ENCODE assay signal across 15 cellular contexts in the genomic region with DNA sequence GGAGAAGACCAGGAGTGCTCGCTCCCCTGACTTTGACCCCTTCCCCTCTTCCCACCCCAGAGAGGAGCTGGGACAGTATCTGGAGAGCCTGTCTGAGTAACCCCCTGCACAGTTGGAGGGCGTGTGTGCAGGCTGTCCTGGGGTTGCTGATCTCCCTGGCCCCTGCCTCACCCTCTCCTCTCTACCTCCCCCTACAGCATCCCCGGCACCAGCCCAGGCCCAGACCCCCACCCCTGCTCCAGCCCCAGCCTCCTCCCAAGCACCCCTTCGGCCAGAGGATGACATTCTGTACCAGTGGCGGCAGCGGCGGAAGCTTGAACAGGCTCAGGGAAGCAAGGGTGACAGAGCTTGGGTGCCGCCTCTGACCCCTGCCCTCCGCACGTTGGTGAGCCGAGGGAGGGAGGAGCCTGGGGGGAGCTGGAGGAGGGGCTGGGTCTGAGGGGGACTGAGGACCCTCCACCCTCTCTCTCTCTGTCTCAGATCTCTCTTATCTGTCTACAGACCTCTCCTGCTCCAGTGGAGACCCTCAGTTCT. TPM values are rescaled to one million over a fixed set of nuclear protein-coding genes. Genes with fewer than 3 reads are reported as not detected.
A peak's percentile ranks its signal among the peaks of the same experiment; 100 is the strongest.
DNase-seq lines count a peak whose midpoint lies in the region; ATAC-seq, FAIRE-seq and TF ChIP-seq lines count a peak whose summit lies in the region.
"Had no signal": no experiment of that assay in that cellular context is flagged by ENCODE, and none has a peak within 500 bp of the region (broad histone marks: within the 10 kb centered on the region; RNA-seq: fewer than 3 reads in every experiment).

No MANE protein-coding gene starts in this region.

- H3K27ac Mint-ChIP-seq in stimulated activated naive CD8-positive, alpha-beta T cell treated with anti-CD3 and anti-CD28 coated beads, Interleukin-15, amount 100 ng/mL, for 72 hours, result peak overlapping the region in 1 of 2 donors; percentile 19
- H3K27ac Mint-ChIP-seq in activated naive CD8-positive, alpha-beta T cell treated with anti-CD3 and anti-CD28 coated beads, Interleukin-2, amount 50 U/mL, for 24 hours, result no peak overlapping the region
- H3K27ac Mint-ChIP-seq in GM23338 (no peak overlapping the region), CD14-positive monocyte (no peak overlapping the region)

- no peaks in the 10 kb centered on the region for H3K79me2 ChIP-seq in HepG2 (ENCODE audit: insufficient read depth, low read length)
- H3K79me2 ChIP-seq in GM23338 (replicated peaks; ENCODE audit: insufficient read depth), result no peaks in the 10 kb centered on the region

- TF ChIP-seq EP300 in HepG2 (IDR thresholded peaks at IDR 0.05; ENCODE audit: low read depth in 2 of 2, low read length in 2 of 2) (no peak), HepG2 (CRISPR knock-in tag; IDR thresholded peaks at IDR 0.05; ENCODE audit: borderline replicate concordance) (no peak)

- TF ChIP-seq CTCF in HepG2 (CRISPR knock-in tag; IDR thresholded peaks at IDR 0.05) (no peak), upper lobe of right lung (IDR thresholded peaks at IDR 0.05) (no peak), GM23338 (conservative IDR thresholded peaks at IDR 0.05; ENCODE audit: low read depth in 2 of 2) (no peak), CD14-positive monocyte (IDR thresholded peaks at IDR 0.05) (no peak)

- H3K36me3 Mint-ChIP-seq in activated naive CD8-positive, alpha-beta T cell treated with anti-CD3 and anti-CD28 coated beads, Interleukin-2, amount 50 U/mL, for 24 hours (ENCODE audit: low read depth), result peaks cover 16% of the 10 kb centered on the region
- H3K36me3 Mint-ChIP-seq in GM23338 (ENCODE audit: low read depth) (peaks cover 25% of the 10 kb centered on the region), CD14-positive monocyte (peaks cover 30 to 60% of the 10 kb centered on the region in 2 donors)

- H3K4me1 Mint-ChIP-seq in stimulated activated naive CD8-positive, alpha-beta T cell treated with anti-CD3 and anti-CD28 coated beads, Interleukin-15, amount 100 ng/mL, for 72 hours, result peaks cover 7% of the 10 kb centered on the region
- H3K4me1 Mint-ChIP-seq in activated naive CD8-positive, alpha-beta T cell treated with anti-CD3 and anti-CD28 coated beads, Interleukin-2, amount 50 U/mL, for 24 hours, result no peaks in the 10 kb centered on the region
- H3K4me1 Mint-ChIP-seq in GM23338 (peaks cover 10% of the 10 kb centered on the region), CD14-positive monocyte (no peaks in the 10 kb centered on the region)

- peak; percentile 55 for ATAC-seq in stimulated activated naive CD8-positive, alpha-beta T cell treated with anti-CD3 and anti-CD28 coated beads, Interleukin-15, amount 100 ng/mL, for 72 hours
- ATAC-seq in stimulated activated naive CD8-positive, alpha-beta T cell treated with anti-CD3 and anti-CD28 coated beads, Interleukin-15, Interleukin-2, amounts not matched to agents 100 U/mL and 50 U/mL, for 24 hours, result no peak
- peak; percentile 15 for ATAC-seq in activated naive CD8-positive, alpha-beta T cell treated with anti-CD3 and anti-CD28 coated beads, Interleukin-2, amount 50 U/mL, for 24 hours
- peak; percentile 8; the same call in 2 of the 3 replicates for ATAC-seq in HepG2
- ATAC-seq in upper lobe of right lung, result peak; percentile 5
- no peak for ATAC-seq in GM23338

- H3K27me3 Mint-ChIP-seq in stimulated activated naive CD8-positive, alpha-beta T cell treated with anti-CD3 and anti-CD28 coated beads, Interleukin-15, amount 100 ng/mL, for 72 hours, result no peaks in the 10 kb centered on the region
- H3K27me3 Mint-ChIP-seq in activated naive CD8-positive, alpha-beta T cell treated with anti-CD3 and anti-CD28 coated beads, Interleukin-2, amount 50 U/mL, for 24 hours, result no peaks in the 10 kb centered on the region
- peaks cover 6% of the 10 kb centered on the region for H3K27me3 Mint-ChIP-seq in GM23338 (ENCODE audit: insufficient read depth, low read depth, poor library complexity)
- no peaks in the 10 kb centered on the region for H3K27me3 Mint-ChIP-seq in CD14-positive monocyte (ENCODE audit: low read depth in 3 of 3)

- no peak overlapping the region for H3K4me3 Mint-ChIP-seq in stimulated activated naive CD8-positive, alpha-beta T cell treated with anti-CD3 and anti-CD28 coated beads, Interleukin-15, amount 100 ng/mL, for 72 hours
- H3K4me3 Mint-ChIP-seq in activated naive CD8-positive, alpha-beta T cell treated with anti-CD3 and anti-CD28 coated beads, Interleukin-2, amount 50 U/mL, for 24 hours, result no peak overlapping the region
- no peak overlapping the region; the same call in 2 of the 3 replicates for H3K4me3 Mint-ChIP-seq in GM23338
- H3K4me3 Mint-ChIP-seq in CD14-positive monocyte, result no peak overlapping the region

- CTCF ChIA-PET in HepG2 (lab: Yijun Ruan, JAX; ENCODE audit: low intra/inter-chr PET ratio, low total read pairs), result no interaction called here

- H3K4me2 ChIP-seq in HepG2 (ENCODE audit: low read depth, low read length) (no peak overlapping the region), GM23338 (no peak overlapping the region)

- H3K4me1 ChIP-seq in HepG2 (ENCODE audit: insufficient read depth, low read length), result peaks cover 20% of the 10 kb centered on the region; the same call in 1 of the 2 replicates
- H3K4me1 ChIP-seq in upper lobe of right lung, result no peaks in the 10 kb centered on the region
- peaks cover 8% of the 10 kb centered on the region; the same call in 1 of the 2 replicates for H3K4me1 ChIP-seq in GM23338 (ENCODE audit: insufficient read depth)
- H3K4me1 ChIP-seq: SJCRH30 had no signal

- intact Hi-C loops in HepG2 (cut with micrococcal nuclease; ENCODE audit: unreplicated experiment) (no loop called here), upper lobe of right lung (cut with DNase I) (no loop called here), CD14-positive monocyte (cut with micrococcal nuclease) (no loop called here)

- H3K9me3 ChIP-seq in HepG2 (ENCODE audit: low read length), result no peaks in the 10 kb centered on the region
- H3K9me3 ChIP-seq in upper lobe of right lung, result no peaks in the 10 kb centered on the region
- H3K9me3 ChIP-seq: SJCRH30 had no signal

- H3K4me3 ChIP-seq in HepG2 (replicated peaks in 1 of 3; ENCODE audit: insufficient read depth in 1 of 3, low read depth in 2 of 3, low read length in 3 of 3), result no peak overlapping the region
- no peak overlapping the region for H3K4me3 ChIP-seq in upper lobe of right lung
- H3K4me3 ChIP-seq in GM23338, result no peak overlapping the region
- H3K4me3 ChIP-seq: SJCRH30 had no signal

- no peak for TF ChIP-seq POLR2A in HepG2 (IDR thresholded peaks at IDR 0.05; ENCODE audit: insufficient read depth in 1 of 2, low read depth in 2 of 2, low read length in 2 of 2)

- no peak for DNase-seq in stimulated activated naive CD8-positive, alpha-beta T cell treated with anti-CD3 and anti-CD28 coated beads, Interleukin-15, amount 100 ng/mL, for 72 hours
- no peak for DNase-seq in stimulated activated naive CD8-positive, alpha-beta T cell treated with anti-CD3 and anti-CD28 coated beads, Interleukin-15, Interleukin-2, amounts not matched to agents 100 U/mL and 50 U/mL, for 24 hours
- no peak for DNase-seq in activated naive CD8-positive, alpha-beta T cell treated with anti-CD3 and anti-CD28 coated beads, Interleukin-2, amount 50 U/mL, for 24 hours
- DNase-seq in HepG2 (ENCODE audit: low spot score) (no peak), upper lobe of right lung (peak; percentile 61), GM23338 (ENCODE audit: low spot score) (no peak), HCEC 1CT (no peak), CD14-positive monocyte (ENCODE audit: low spot score) (no peak)
- DNase-seq: EL, GOT3, Karpas-422, MM.1S, NCI-H2029 treated with DMSO at 0.1 percent for 48 hours, NCI-H510A, SJCRH30 had no signal

- 0 out of 2 replicates have a peak, but pooled peaks cover 4% of the 10 kb centered on the region for H3F3A ChIP-seq in GM23338 (replicated peaks; ENCODE audit: low read depth)

- H3K27me3 ChIP-seq in HepG2 (ENCODE audit: control insufficient read depth in 1 of 2, insufficient read depth in 2 of 2, low read length in 2 of 2) (no peaks in the 10 kb centered on the region), upper lobe of right lung (no peaks in the 10 kb centered on the region), GM23338 (ENCODE audit: insufficient read depth) (no peaks in the 10 kb centered on the region)
- H3K27me3 ChIP-seq: SJCRH30 had no signal

- no peak for FAIRE-seq in HepG2 (lab: Jason Lieb, UNC)

- in situ Hi-C loops in HepG2 (cut with HindIII; ENCODE audit: extremely low pct_ligation_motif_present, low pct_unique_long_range_greater_than_20kb), result no loop called here

- H3K9me3 Mint-ChIP-seq in stimulated activated naive CD8-positive, alpha-beta T cell treated with anti-CD3 and anti-CD28 coated beads, Interleukin-15, amount 100 ng/mL, for 72 hours, result no peaks in the 10 kb centered on the region
- no peaks in the 10 kb centered on the region for H3K9me3 Mint-ChIP-seq in activated naive CD8-positive, alpha-beta T cell treated with anti-CD3 and anti-CD28 coated beads, Interleukin-2, amount 50 U/mL, for 24 hours
- H3K9me3 Mint-ChIP-seq in GM23338, result no peaks in the 10 kb centered on the region
- H3K9me3 Mint-ChIP-seq in CD14-positive monocyte, result peaks cover 0 to 2% (median 0%) of the 10 kb centered on the region in 7 donors

- BruUV-seq in HepG2 (replicated peaks; lab: Mats Ljungman, UMichigan), result no TSS peak

- no peak overlapping the region for H2AFZ ChIP-seq in HepG2 (ENCODE audit: low read length)
- no peak overlapping the region for H2AFZ ChIP-seq in GM23338

- no peaks in the 10 kb centered on the region for H3K9me2 ChIP-seq in GM23338 (ENCODE audit: insufficient read depth)

- H3K36me3 ChIP-seq in HepG2 (replicated peaks in 1 of 2; ENCODE audit: control insufficient read depth in 1 of 2, insufficient read depth in 2 of 2, low read length in 2 of 2) (peaks cover 4 to 15% of the 10 kb centered on the region in 2 experiments; a peak in 4 of 5 replicates), upper lobe of right lung (peaks cover 34% of the 10 kb centered on the region), GM23338 (ENCODE audit: insufficient read depth) (no peaks in the 10 kb centered on the region)

- TF ChIP-seq RAD21 in HepG2 (CRISPR knock-in tag; IDR thresholded peaks at IDR 0.05), result no peak

- H4K20me1 ChIP-seq in HepG2 (ENCODE audit: insufficient read depth, low read length) (no peaks in the 10 kb centered on the region), GM23338 (replicated peaks; ENCODE audit: insufficient read depth) (no peaks in the 10 kb centered on the region; the same call in none of the 2 replicates)

- WGBS in HepG2 (ENCODE audit: low lambda C conversion rate), result 88% methylated on average over 10 of the region's 11 CpGs

- H3K9ac ChIP-seq in HepG2 (ENCODE audit: insufficient read depth, low read depth, low read length), result no peak overlapping the region

- POLR2A ChIA-PET in HepG2 (lab: Yijun Ruan, JAX), result interaction anchor here (1.1 kb wide), 1 partner anchor 9 kb away, joined by 3 read pairs; no protein-coding TSS in a partner anchor

- H3K27ac ChIP-seq in HepG2 (ENCODE audit: extremely low read length, insufficient read depth, low read length), result no peak overlapping the region
- H3K27ac ChIP-seq in upper lobe of right lung, result no peak overlapping the region
- no peak overlapping the region for H3K27ac ChIP-seq in GM23338 (ENCODE audit: low read depth)
- H3K27ac ChIP-seq: SJCRH30 had no signal

RNA-seq across cellular contexts. Expression of a gene that starts 8.7 kb away (rescaled TPM):
- 4.5 and 5.7 TPM in 2 replicates for total RNA-seq in HepG2 (2016; rRNA removed; fragmentation: Illumina TruSeq; extraction: Trizol)
- total RNA-seq in HepG2 (2016; cell fraction: cytosol; rRNA removed; fragmentation: Illumina TruSeq; extraction: Trizol; ENCODE audit: low read depth), result 8.4 and 9.4 TPM in 2 replicates
- total RNA-seq in HepG2 (2016; cell fraction: insoluble cytoplasmic fraction; rRNA removed; fragmentation: Illumina TruSeq; extraction: Trizol), result 2.8 and 4.2 TPM in 2 replicates
- total RNA-seq in HepG2 (2016; cell fraction: membrane; rRNA removed; fragmentation: Illumina TruSeq; extraction: Trizol), result 5.5 and 6.0 TPM in 2 replicates
- total RNA-seq in HepG2 (2016; cell fraction: nucleus; rRNA removed; fragmentation: Illumina TruSeq; extraction: Trizol), result 6.6 and 8.4 TPM in 2 replicates
- 5.1 and 6.2 TPM in 2 replicates for polyA plus RNA-seq in HepG2 (2011; rRNA removed)
- 2.4 and 2.9 TPM in 2 replicates for polyA plus RNA-seq in HepG2 (2011; cell fraction: cytosol; rRNA removed)
- 18.4 and 27.0 TPM in 2 replicates for polyA plus RNA-seq in HepG2 (2011; cell fraction: nucleus; rRNA removed)
- 2.9 and 5.0 TPM in 2 replicates for polyA plus RNA-seq in HepG2 (2012)
- polyA plus RNA-seq in HepG2 (2016; cell fraction: cytosol; fragmentation: Illumina TruSeq; extraction: Trizol; ENCODE audit: low read depth), result 0.45 and 0.49 TPM in 2 replicates
- polyA plus RNA-seq in HepG2 (2016; cell fraction: insoluble cytoplasmic fraction; fragmentation: Illumina TruSeq; extraction: Trizol; ENCODE audit: low read depth), result 4.1 and 6.3 TPM in 2 replicates
- 1.7 and 2.6 TPM in 2 replicates for polyA plus RNA-seq in HepG2 (2016; cell fraction: membrane; fragmentation: Illumina TruSeq; extraction: Trizol; ENCODE audit: low read depth)
- 17.5 and 26.7 TPM in 2 replicates for polyA plus RNA-seq in HepG2 (2016; cell fraction: nucleus; fragmentation: Illumina TruSeq; extraction: Trizol; ENCODE audit: insufficient read depth, low read depth)
- 15.2 and 33.7 TPM in 2 replicates for polyA minus RNA-seq in HepG2 (2011; rRNA and poly(A)+ RNA removed; ENCODE audit: low replicate concordance)
- polyA minus RNA-seq in HepG2 (2011; cell fraction: cytosol; rRNA and poly(A)+ RNA removed), result 4.2 and 8.4 TPM in 2 replicates
- polyA minus RNA-seq in HepG2 (2011; cell fraction: nucleus; rRNA and poly(A)+ RNA removed), result 6.1 and 9.4 TPM in 2 replicates
- total RNA-seq in upper lobe of right lung, result 18.2 TPM
- 14.7 and 28.0 TPM in 2 replicates for total RNA-seq in GM23338 (2014; rRNA removed; shearing (Covaris generic))
- polyA plus RNA-seq in GM23338 (2016; fragmentation: Nextera tagmentation; extraction: Ambion mirVana), result 21.8 and 24.1 TPM in 2 replicates
- 1 to 10 TPM; 1.8 to 2.9 TPM for polyA plus RNA-seq in CD14-positive monocyte

RNA-seq across cellular contexts. Expression of a gene that starts 8.7 kb away (rescaled TPM):
- total RNA-seq in HepG2 (2016; rRNA removed; fragmentation: Illumina TruSeq; extraction: Trizol) (0.83 and 1.3 TPM in 2 replicates), upper lobe of right lung (6.8 TPM)
- total RNA-seq in HepG2 (2016; cell fraction: cytosol; rRNA removed; fragmentation: Illumina TruSeq; extraction: Trizol; ENCODE audit: low read depth), result 0.10 and 0.26 TPM in 2 replicates
- total RNA-seq in HepG2 (2016; cell fraction: insoluble cytoplasmic fraction; rRNA removed; fragmentation: Illumina TruSeq; extraction: Trizol), result 0.42 and 1.9 TPM in 2 replicates
- total RNA-seq in HepG2 (2016; cell fraction: membrane; rRNA removed; fragmentation: Illumina TruSeq; extraction: Trizol), result 0.93 and 1.1 TPM in 2 replicates
- total RNA-seq in HepG2 (2016; cell fraction: nucleus; rRNA removed; fragmentation: Illumina TruSeq; extraction: Trizol), result 6.3 and 7.2 TPM in 2 replicates
- polyA plus RNA-seq in HepG2 (2011; rRNA removed) (2.7 and 4.1 TPM in 2 replicates), GM23338 (2016; fragmentation: Nextera tagmentation; extraction: Ambion mirVana) (10.3 and 11.6 TPM in 2 replicates), CD14-positive monocyte (not detected)
- 0.65 and 1.0 TPM in 2 replicates for polyA plus RNA-seq in HepG2 (2011; cell fraction: cytosol; rRNA removed)
- 63.2 and 100 TPM in 2 replicates for polyA plus RNA-seq in HepG2 (2011; cell fraction: nucleus; rRNA removed)
- 4.6 and 10.5 TPM in 2 replicates for polyA plus RNA-seq in HepG2 (2012)
- polyA plus RNA-seq in HepG2 (2016; cell fraction: cytosol; fragmentation: Illumina TruSeq; extraction: Trizol; ENCODE audit: low read depth), result 0.27 and 0.71 TPM in 2 replicates
- polyA plus RNA-seq in HepG2 (2016; cell fraction: insoluble cytoplasmic fraction; fragmentation: Illumina TruSeq; extraction: Trizol; ENCODE audit: low read depth), result 1.5 and 1.8 TPM in 2 replicates
- polyA plus RNA-seq in HepG2 (2016; cell fraction: membrane; fragmentation: Illumina TruSeq; extraction: Trizol; ENCODE audit: low read depth), result 0.72 and 1.1 TPM in 2 replicates
- polyA plus RNA-seq in HepG2 (2016; cell fraction: nucleus; fragmentation: Illumina TruSeq; extraction: Trizol; ENCODE audit: insufficient read depth, low read depth), result 16.8 and 20.7 TPM in 2 replicates
- polyA minus RNA-seq in HepG2 (2011; rRNA and poly(A)+ RNA removed; ENCODE audit: low replicate concordance), result 5.6 and 6.2 TPM in 2 replicates
- polyA minus RNA-seq in HepG2 (2011; cell fraction: cytosol; rRNA and poly(A)+ RNA removed), result 0.69 and 1.5 TPM in 2 replicates
- 7.0 and 11.5 TPM in 2 replicates for polyA minus RNA-seq in HepG2 (2011; cell fraction: nucleus; rRNA and poly(A)+ RNA removed)
- 17.7 and 22.1 TPM in 2 replicates for total RNA-seq in GM23338 (2014; rRNA removed; shearing (Covaris generic))

RNA-seq across cellular contexts. Expression of a gene that starts 9.8 kb away (rescaled TPM):
- total RNA-seq in HepG2 (2016; rRNA removed; fragmentation: Illumina TruSeq; extraction: Trizol) (not detected in 2 replicates), upper lobe of right lung (41.3 TPM)
- total RNA-seq in HepG2 (2016; cell fraction: cytosol; rRNA removed; fragmentation: Illumina TruSeq; extraction: Trizol; ENCODE audit: low read depth), result not detected in 2 replicates
- 0.06 TPM in 1 of 2 replicates, not detected in the other for total RNA-seq in HepG2 (2016; cell fraction: insoluble cytoplasmic fraction; rRNA removed; fragmentation: Illumina TruSeq; extraction: Trizol)
- not detected in 2 replicates for total RNA-seq in HepG2 (2016; cell fraction: membrane; rRNA removed; fragmentation: Illumina TruSeq; extraction: Trizol)
- total RNA-seq in HepG2 (2016; cell fraction: nucleus; rRNA removed; fragmentation: Illumina TruSeq; extraction: Trizol), result not detected in 2 replicates
- polyA plus RNA-seq in HepG2 (2011; rRNA removed) (0.08 and 0.18 TPM in 2 replicates), GM23338 (2016; fragmentation: Nextera tagmentation; extraction: Ambion mirVana) (3.2 and 3.9 TPM in 2 replicates), CD14-positive monocyte (not detected)
- polyA plus RNA-seq in HepG2 (2011; cell fraction: cytosol; rRNA removed), result 0.04 and 0.08 TPM in 2 replicates
- polyA plus RNA-seq in HepG2 (2011; cell fraction: nucleus; rRNA removed), result 0.32 and 0.47 TPM in 2 replicates
- polyA plus RNA-seq in HepG2 (2012), result 0.28 and 0.45 TPM in 2 replicates
- 0.11 and 0.14 TPM in 2 replicates for polyA plus RNA-seq in HepG2 (2016; cell fraction: cytosol; fragmentation: Illumina TruSeq; extraction: Trizol; ENCODE audit: low read depth)
- 0.26 and 0.27 TPM in 2 replicates for polyA plus RNA-seq in HepG2 (2016; cell fraction: insoluble cytoplasmic fraction; fragmentation: Illumina TruSeq; extraction: Trizol; ENCODE audit: low read depth)
- polyA plus RNA-seq in HepG2 (2016; cell fraction: membrane; fragmentation: Illumina TruSeq; extraction: Trizol; ENCODE audit: low read depth), result 0.19 and 0.41 TPM in 2 replicates
- polyA plus RNA-seq in HepG2 (2016; cell fraction: nucleus; fragmentation: Illumina TruSeq; extraction: Trizol; ENCODE audit: insufficient read depth, low read depth), result 0.32 and 0.79 TPM in 2 replicates
- polyA minus RNA-seq in HepG2 (2011; rRNA and poly(A)+ RNA removed; ENCODE audit: low replicate concordance), result 0.48 and 0.77 TPM in 2 replicates
- not detected in 2 replicates for polyA minus RNA-seq in HepG2 (2011; cell fraction: cytosol; rRNA and poly(A)+ RNA removed)
- 0.25 TPM in 1 of 2 replicates, not detected in the other for polyA minus RNA-seq in HepG2 (2011; cell fraction: nucleus; rRNA and poly(A)+ RNA removed)
- total RNA-seq in GM23338 (2014; rRNA removed; shearing (Covaris generic)), result 0.27 and 0.87 TPM in 2 replicates
- total RNA-seq: SJCRH30 had no signal

RNA-seq across cellular contexts. Expression of a gene that starts 18.3 kb away (rescaled TPM):
- total RNA-seq in HepG2 (2016; rRNA removed; fragmentation: Illumina TruSeq; extraction: Trizol) (3.5 and 6.3 TPM in 2 replicates), upper lobe of right lung (11.3 TPM)
- total RNA-seq in HepG2 (2016; cell fraction: cytosol; rRNA removed; fragmentation: Illumina TruSeq; extraction: Trizol; ENCODE audit: low read depth), result 8.4 and 12.8 TPM in 2 replicates
- total RNA-seq in HepG2 (2016; cell fraction: insoluble cytoplasmic fraction; rRNA removed; fragmentation: Illumina TruSeq; extraction: Trizol), result 4.5 and 7.1 TPM in 2 replicates
- 4.8 and 6.4 TPM in 2 replicates for total RNA-seq in HepG2 (2016; cell fraction: membrane; rRNA removed; fragmentation: Illumina TruSeq; extraction: Trizol)
- total RNA-seq in HepG2 (2016; cell fraction: nucleus; rRNA removed; fragmentation: Illumina TruSeq; extraction: Trizol), result 10.4 and 11.7 TPM in 2 replicates
- polyA plus RNA-seq in HepG2 (2011; rRNA removed) (8.7 and 8.9 TPM in 2 replicates), GM23338 (2016; fragmentation: Nextera tagmentation; extraction: Ambion mirVana) (4.3 and 8.3 TPM in 2 replicates), CD14-positive monocyte (1 to 10 TPM; 5.6 to 7.2 TPM)
- 6.2 and 9.3 TPM in 2 replicates for polyA plus RNA-seq in HepG2 (2011; cell fraction: cytosol; rRNA removed)
- polyA plus RNA-seq in HepG2 (2011; cell fraction: nucleus; rRNA removed), result 53.4 and 56.4 TPM in 2 replicates
- polyA plus RNA-seq in HepG2 (2012), result 7.0 and 8.2 TPM in 2 replicates
- polyA plus RNA-seq in HepG2 (2016; cell fraction: cytosol; fragmentation: Illumina TruSeq; extraction: Trizol; ENCODE audit: low read depth), result 5.5 and 6.3 TPM in 2 replicates
- polyA plus RNA-seq in HepG2 (2016; cell fraction: insoluble cytoplasmic fraction; fragmentation: Illumina TruSeq; extraction: Trizol; ENCODE audit: low read depth), result 3.9 and 5.2 TPM in 2 replicates
- polyA plus RNA-seq in HepG2 (2016; cell fraction: membrane; fragmentation: Illumina TruSeq; extraction: Trizol; ENCODE audit: low read depth), result 3.8 and 4.3 TPM in 2 replicates
- 28.1 and 34.8 TPM in 2 replicates for polyA plus RNA-seq in HepG2 (2016; cell fraction: nucleus; fragmentation: Illumina TruSeq; extraction: Trizol; ENCODE audit: insufficient read depth, low read depth)
- 4.0 and 8.3 TPM in 2 replicates for polyA minus RNA-seq in HepG2 (2011; rRNA and poly(A)+ RNA removed; ENCODE audit: low replicate concordance)
- 3.4 and 3.9 TPM in 2 replicates for polyA minus RNA-seq in HepG2 (2011; cell fraction: cytosol; rRNA and poly(A)+ RNA removed)
- 16.9 and 22.6 TPM in 2 replicates for polyA minus RNA-seq in HepG2 (2011; cell fraction: nucleus; rRNA and poly(A)+ RNA removed)
- 6.8 and 7.1 TPM in 2 replicates for total RNA-seq in GM23338 (2014; rRNA removed; shearing (Covaris generic))

RNA-seq across cellular contexts. Expression of a gene that starts 21.2 kb away (rescaled TPM):
- total RNA-seq in HepG2 (2016; rRNA removed; fragmentation: Illumina TruSeq; extraction: Trizol) (20.0 and 34.2 TPM in 2 replicates), upper lobe of right lung (51.0 TPM)
- 8.3 and 8.7 TPM in 2 replicates for total RNA-seq in HepG2 (2016; cell fraction: cytosol; rRNA removed; fragmentation: Illumina TruSeq; extraction: Trizol; ENCODE audit: low read depth)
- 22.6 and 36.6 TPM in 2 replicates for total RNA-seq in HepG2 (2016; cell fraction: insoluble cytoplasmic fraction; rRNA removed; fragmentation: Illumina TruSeq; extraction: Trizol)
- total RNA-seq in HepG2 (2016; cell fraction: membrane; rRNA removed; fragmentation: Illumina TruSeq; extraction: Trizol), result 9.0 and 11.8 TPM in 2 replicates
- 25.9 and 30.1 TPM in 2 replicates for total RNA-seq in HepG2 (2016; cell fraction: nucleus; rRNA removed; fragmentation: Illumina TruSeq; extraction: Trizol)
- polyA plus RNA-seq in HepG2 (2011; rRNA removed) (16.9 and 22.6 TPM in 2 replicates), GM23338 (2016; fragmentation: Nextera tagmentation; extraction: Ambion mirVana) (175 and 197 TPM in 2 replicates), CD14-positive monocyte (100 to 1,000 TPM; 129 to 149 TPM)
- 13.2 and 17.3 TPM in 2 replicates for polyA plus RNA-seq in HepG2 (2011; cell fraction: cytosol; rRNA removed)
- 9.9 and 11.5 TPM in 2 replicates for polyA plus RNA-seq in HepG2 (2011; cell fraction: nucleus; rRNA removed)
- 16.1 and 18.5 TPM in 2 replicates for polyA plus RNA-seq in HepG2 (2012)
- 12.4 and 17.6 TPM in 2 replicates for polyA plus RNA-seq in HepG2 (2016; cell fraction: cytosol; fragmentation: Illumina TruSeq; extraction: Trizol; ENCODE audit: low read depth)
- 30.0 and 36.1 TPM in 2 replicates for polyA plus RNA-seq in HepG2 (2016; cell fraction: insoluble cytoplasmic fraction; fragmentation: Illumina TruSeq; extraction: Trizol; ENCODE audit: low read depth)
- 12.5 and 13.2 TPM in 2 replicates for polyA plus RNA-seq in HepG2 (2016; cell fraction: membrane; fragmentation: Illumina TruSeq; extraction: Trizol; ENCODE audit: low read depth)
- polyA plus RNA-seq in HepG2 (2016; cell fraction: nucleus; fragmentation: Illumina TruSeq; extraction: Trizol; ENCODE audit: insufficient read depth, low read depth), result 55.1 and 70.2 TPM in 2 replicates
- 24.1 and 61.3 TPM in 2 replicates for polyA minus RNA-seq in HepG2 (2011; rRNA and poly(A)+ RNA removed; ENCODE audit: low replicate concordance)
- polyA minus RNA-seq in HepG2 (2011; cell fraction: cytosol; rRNA and poly(A)+ RNA removed), result 4.3 and 4.7 TPM in 2 replicates
- polyA minus RNA-seq in HepG2 (2011; cell fraction: nucleus; rRNA and poly(A)+ RNA removed), result 3.0 and 7.3 TPM in 2 replicates
- 18.5 and 20.6 TPM in 2 replicates for total RNA-seq in GM23338 (2014; rRNA removed; shearing (Covaris generic))

Comparison
In these comparisons a context has a peak if more than half of its experiments do, and no peak if none do; other contexts are left out.
1. ATAC-seq: peak in stimulated activated naive CD8-positive, alpha-beta T cell treated with anti-CD3 and anti-CD28 coated beads, Interleukin-15, amount 100 ng/mL, for 72 hours (single experiment), activated naive CD8-positive, alpha-beta T cell treated with anti-CD3 and anti-CD28 coated beads, Interleukin-2, amount 50 U/mL, for 24 hours (single experiment), HepG2 (single experiment) and upper lobe of right lung (single experiment); none in stimulated activated naive CD8-positive, alpha-beta T cell treated with anti-CD3 and anti-CD28 coated beads, Interleukin-15, Interleukin-2, amounts not matched to agents 100 U/mL and 50 U/mL, for 24 hours (single experiment) and GM23338 (single experiment).
2. RNA of a gene that starts 9.8 kb away (total RNA-seq): 41.3 TPM in upper lobe of right lung (single experiment); 0.27 to 0.87 TPM in GM23338 and 0.06 TPM in HepG2; every median in the first group is over 10 times any median in the second.